Comparison of ENCODE assay signal across 25 cellular contexts in the genomic region with DNA sequence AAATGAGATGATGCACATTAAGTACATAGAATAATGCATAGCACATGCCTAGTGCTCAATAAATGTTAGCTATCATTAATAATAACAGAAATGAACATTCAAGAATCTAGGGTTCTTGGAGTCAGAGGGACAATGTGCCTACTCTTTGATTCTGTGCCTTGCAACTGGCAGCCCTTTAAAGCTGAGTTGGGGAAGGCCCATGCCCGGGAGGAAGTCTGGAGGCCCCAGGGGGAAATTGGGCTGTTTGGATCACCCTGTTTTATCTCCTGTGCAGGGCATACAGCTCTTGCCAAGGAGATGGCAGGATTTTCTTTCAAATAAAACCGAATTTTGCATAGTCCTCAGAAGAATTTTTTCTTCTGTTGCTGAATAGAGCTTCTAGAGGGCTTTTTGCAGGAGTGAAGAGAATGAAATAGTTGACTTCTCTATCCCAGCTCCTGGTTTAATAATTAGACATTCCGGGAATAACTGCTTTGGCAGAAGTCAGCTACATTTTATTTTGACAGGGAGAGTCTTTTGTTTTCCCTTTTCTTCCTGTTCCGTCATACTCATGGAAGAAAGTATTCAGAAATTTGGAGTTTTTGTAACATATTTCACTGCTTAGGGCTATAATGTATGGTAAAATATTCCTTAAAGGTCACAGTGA. TPM values are rescaled to one million over a fixed set of nuclear protein-coding genes. Genes with fewer than 3 reads are reported as not detected.
A peak's percentile ranks its signal among the peaks of the same experiment; 100 is the strongest.
DNase-seq lines count a peak whose midpoint lies in the region; ATAC-seq and TF ChIP-seq lines count a peak whose summit lies in the region.
"Had no signal": no experiment of that assay in that cellular context is flagged by ENCODE, and none has a peak within 500 bp of the region (broad histone marks: within the 10 kb centered on the region; RNA-seq: fewer than 3 reads in every experiment).

No MANE protein-coding gene starts in this region.

- H3K4me3 ChIP-seq in left ventricle myocardium inferior, result no peak overlapping the region
- no peak overlapping the region for H3K4me3 ChIP-seq in heart right ventricle
- no peak overlapping the region for H3K4me3 ChIP-seq in thoracic aorta
- H3K4me3 ChIP-seq: BLaER1 treated with 17β-estradiol and CSF1 and Interleukin-3, amounts not matched to agents 10 nM and 100 nM; Peyer's patch had no signal

- H3K4me1 ChIP-seq in left ventricle myocardium inferior (peaks cover 3% of the 10 kb centered on the region), heart right ventricle (peaks cover 0 to 11% (median 3%) of the 10 kb centered on the region in 9 donors), thoracic aorta (ENCODE audit: control insufficient read depth in 1 of 2, low read depth in 2 of 2) (peaks cover 8 to 48% of the 10 kb centered on the region in 2 donors)
- H3K4me1 ChIP-seq: Peyer's patch had no signal

- H3K36me3 ChIP-seq in left ventricle myocardium inferior (no peaks in the 10 kb centered on the region), heart right ventricle (no peaks in the 10 kb centered on the region), thoracic aorta (no peaks in the 10 kb centered on the region)
- H3K36me3 ChIP-seq: BLaER1 treated with 17β-estradiol and CSF1 and Interleukin-3, amounts not matched to agents 10 nM and 100 nM; Peyer's patch had no signal

- peak overlapping the region; percentile 4 for H3K27ac ChIP-seq in left ventricle myocardium inferior (replicated peaks)
- peak overlapping the region in 1 of 10 donors; percentile 3 for H3K27ac ChIP-seq in heart right ventricle
- peak overlapping the region; percentile 53 to 57 for H3K27ac ChIP-seq in thoracic aorta
- H3K27ac ChIP-seq: 22Rv1; BLaER1 treated with 17β-estradiol and CSF1 and Interleukin-3, amounts not matched to agents 10 nM and 100 nM; HL-60; Peyer's patch had no signal

- TF ChIP-seq CTCF in left ventricle myocardium inferior (IDR thresholded peaks at IDR 0.05; ENCODE audit: borderline replicate concordance), result no peak
- TF ChIP-seq CTCF in heart right ventricle (IDR thresholded peaks at IDR 0.05), result no peak
- TF ChIP-seq CTCF in thoracic aorta (IDR thresholded peaks at IDR 0.05), result no peak

- ATAC-seq in heart right ventricle, result no peak
- ATAC-seq in left lobe of liver, result peak; percentile 90
- no peak for ATAC-seq in thoracic aorta (ENCODE audit: insufficient number of reproducible peaks, low FRiP score, low read depth)
- ATAC-seq in activated T-cell treated with anti-CD3 and anti-CD28 coated beads, Interleukin-2, amount 50 U/mL, for 4 hours, result no peak
- no peak for ATAC-seq in GM21515 (IDR thresholded peaks at IDR 0.05; ENCODE audit: unreplicated experiment)

- H3K9me3 Mint-ChIP-seq in activated T-cell treated with anti-CD3 and anti-CD28 coated beads, Interleukin-2, amount 50 U/mL, for 4 hours, result no peaks in the 10 kb centered on the region
- H3K9me3 Mint-ChIP-seq: CD4-positive, alpha-beta memory T cell had no signal

- peaks cover 2% of the 10 kb centered on the region for H3K4me1 Mint-ChIP-seq in activated T-cell treated with anti-CD3 and anti-CD28 coated beads, Interleukin-2, amount 50 U/mL, for 4 hours (ENCODE audit: low read depth)
- H3K4me1 Mint-ChIP-seq: CD4-positive, alpha-beta memory T cell had no signal

- H3K27me3 ChIP-seq in left ventricle myocardium inferior (ENCODE audit: low read depth), result no peaks in the 10 kb centered on the region
- H3K27me3 ChIP-seq in heart right ventricle, result no peaks in the 10 kb centered on the region
- H3K27me3 ChIP-seq in thoracic aorta (replicated peaks; ENCODE audit: insufficient read depth), result no peaks in the 10 kb centered on the region
- H3K27me3 ChIP-seq: BLaER1 treated with 17β-estradiol and CSF1 and Interleukin-3, amounts not matched to agents 10 nM and 100 nM; Peyer's patch had no signal

- H3K9me3 ChIP-seq in left ventricle myocardium inferior (replicated peaks), result no peaks in the 10 kb centered on the region
- no peaks in the 10 kb centered on the region for H3K9me3 ChIP-seq in heart right ventricle
- H3K9me3 ChIP-seq in thoracic aorta, result no peaks in the 10 kb centered on the region
- H3K9me3 ChIP-seq: Peyer's patch had no signal

- H3K4me3 Mint-ChIP-seq in activated T-cell treated with anti-CD3 and anti-CD28 coated beads, Interleukin-2, amount 50 U/mL, for 4 hours, result no peak overlapping the region
- H3K4me3 Mint-ChIP-seq: CD4-positive, alpha-beta memory T cell had no signal

- DNase-seq in left ventricle myocardium inferior, result no peak
- DNase-seq in heart right ventricle, result no peak
- peak; percentile 10 for DNase-seq in foreskin melanocyte
- no peak for DNase-seq in left lobe of liver (ENCODE audit: low spot score)
- DNase-seq in thoracic aorta (ENCODE audit: low spot score), result no peak
- DNase-seq in activated T-cell treated with anti-CD3 and anti-CD28 coated beads, Interleukin-2, amount 50 U/mL, for 4 hours, result no peak
- DNase-seq in NCI-H2081 (lab: John Stamatoyannopoulos, UW), result no peak
- DNase-seq: CD4-positive, alpha-beta memory T cell; DND-41; GOT3; HCEC 1CT; KG1; MV-4-11; NCI-H1694; NCI-H2081 treated with DMSO at 0.1 percent for 48 hours; NCI-H2171 treated with DMSO at 0.1 percent for 48 hours; NCI-H524 treated with DMSO at 0.1 percent for 48 hours; NCI-H82; Peyer's patch had no signal

- intact Hi-C loops in left ventricle myocardium inferior (cut with micrococcal nuclease), result no loop called here
- intact Hi-C loops in heart right ventricle (cut with DNase I), result no loop called here

- peaks cover 5% of the 10 kb centered on the region for H3K27me3 Mint-ChIP-seq in activated T-cell treated with anti-CD3 and anti-CD28 coated beads, Interleukin-2, amount 50 U/mL, for 4 hours (ENCODE audit: low read depth)

- no peaks in the 10 kb centered on the region for H3K36me3 Mint-ChIP-seq in activated T-cell treated with anti-CD3 and anti-CD28 coated beads, Interleukin-2, amount 50 U/mL, for 4 hours (ENCODE audit: insufficient read depth)
- H3K36me3 Mint-ChIP-seq: CD4-positive, alpha-beta memory T cell had no signal

- WGBS in heart right ventricle, 2 donors, result 37 to 55% methylated on average over 4 of the region's 4 CpGs

RNA-seq across cellular contexts. Expression of a gene that starts 18.0 kb away (rescaled TPM):
- total RNA-seq in left ventricle myocardium inferior (2.4 TPM), heart right ventricle (1 to 10 TPM; 1.6 to 5.0 (median 3.0) TPM), left lobe of liver (0.23 TPM), thoracic aorta (10 to 100 TPM; 12.2 to 14.2 TPM)
- 1 to 10 TPM; 1.4 to 2.5 TPM for polyA plus RNA-seq in heart right ventricle
- total RNA-seq in activated T-cell treated with anti-CD3 and anti-CD28 coated beads, Interleukin-2, amount 50 U/mL, for 4 hours, result not detected
- total RNA-seq: CD4-positive, alpha-beta memory T cell; HT-29; OCI-LY7 had no signal
